Comparison of ENCODE assay signal across 7 cellular contexts in the genomic region with DNA sequence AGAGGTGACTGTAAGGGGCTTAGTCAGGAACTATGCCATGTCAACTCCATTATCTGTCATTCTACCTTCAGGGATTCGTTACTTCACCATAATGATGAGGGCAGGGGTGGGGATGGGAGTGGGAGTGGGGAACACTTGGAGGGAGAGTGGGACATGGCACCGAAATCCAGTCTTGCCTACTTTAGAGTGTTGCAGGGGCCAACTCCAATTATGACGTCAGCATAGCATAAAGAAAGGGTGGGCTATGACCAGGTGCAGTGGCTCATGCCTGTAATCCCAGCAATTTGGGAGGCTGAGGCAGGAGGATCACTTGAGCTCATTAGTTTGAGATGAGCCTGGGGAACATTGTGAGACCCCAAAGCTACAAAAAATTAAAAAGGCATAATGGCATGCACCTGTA.
"Had no signal": no experiment of that assay in that cellular context is flagged by ENCODE, and none has a peak within 500 bp of the region (broad histone marks: within the 10 kb centered on the region; RNA-seq: fewer than 3 reads in every experiment).

No MANE protein-coding gene starts in this region.

- ATAC-seq: K562 had no signal

- H3K27ac ChIP-seq: HL-60 had no signal

- FAIRE-seq: HTR-8/SVneo, K562 had no signal

- DNase-seq: IMR-90, KBM-7, KG1 had no signal

- H3K4me3 Mint-ChIP-seq: IgD-negative memory B cell had no signal

- H3K27me3 Mint-ChIP-seq: IgD-negative memory B cell had no signal

- H3K27ac Mint-ChIP-seq: IgD-negative memory B cell had no signal

- H3K4me1 Mint-ChIP-seq: IgD-negative memory B cell had no signal

- H3K4me3 ChIP-seq: K562 had no signal
